ENCODE assay signal across 18 cellular contexts in genomic region chr1:78369546-78369945, GRCh38.
DNase-seq lines count a peak whose midpoint lies in the region; ATAC-seq and TF ChIP-seq lines count a peak whose summit lies in the region.
"Had no signal": no experiment of that assay in that cellular context is flagged by ENCODE, and none has a peak within 500 bp of the region (broad histone marks: within the 10 kb centered on the region; RNA-seq: fewer than 3 reads in every experiment).

No MANE protein-coding gene starts in this region.

- WGBS in GM23248 (ENCODE audit: low coverage in 1 of 2, low lambda C conversion rate in 2 of 2, missing lambda C conversion rate in 2 of 2), 2 experiments: 93 to 96% methylated on average over 1 of the region's 1 CpG
- 91% methylated on average over 1 of the region's 1 CpG for WGBS in prostate gland

- peak; percentile 32 for DNase-seq in GM23248
- DNase-seq in RWPE2 (ENCODE audit: low spot score): no peak
- peak; percentile 35 for DNase-seq in epithelial cell of esophagus (ENCODE audit: low read depth)
- peak; percentile 70 for DNase-seq in iris pigment epithelial cell (ENCODE audit: low read depth)
- no peak for DNase-seq in AML-193 (lab: John Stamatoyannopoulos, UW)
- DNase-seq in activated CD4-positive, alpha-beta T cell treated with anti-CD3 and anti-CD28 coated beads for 1 hour: no peak
- no peak for DNase-seq in prostate gland (ENCODE audit: low spot score)
- DNase-seq in activated effector memory CD4-positive, alpha-beta T cell treated with Interleukin-2 at 50 U/mL for 16 hours: no peak
- DNase-seq: ACHN; CD4-positive, CD25-positive, alpha-beta regulatory T cell; H7; NCI-H1048; NCI-H1436 treated with DMSO at 0.1 percent for 48 hours; NCI-H2029 treated with DMSO at 0.1 percent for 48 hours; NCI-H2171 treated with DMSO at 0.1 percent for 48 hours; NCI-H774; PC-9 had no signal

- H2AFZ ChIP-seq in GM23248: no peak overlapping the region
- H2AFZ ChIP-seq: PC-9 had no signal

- peaks cover 34% of the 10 kb centered on the region for H3F3A ChIP-seq in GM23248 (ENCODE audit: insufficient read depth)

- H3K9ac ChIP-seq in GM23248: no peak overlapping the region

- H3K4me1 ChIP-seq in GM23248 (ENCODE audit: insufficient read depth): peaks cover 26% of the 10 kb centered on the region
- H3K4me1 ChIP-seq in RWPE2 (ENCODE audit: insufficient read depth, poor library complexity, severe bottlenecking): peaks cover 10% of the 10 kb centered on the region
- H3K4me1 ChIP-seq in prostate gland (replicated peaks): no peaks in the 10 kb centered on the region

- H3K36me3 ChIP-seq in GM23248 (ENCODE audit: low read depth) (no peaks in the 10 kb centered on the region), RWPE2 (ENCODE audit: low read depth) (no peaks in the 10 kb centered on the region), prostate gland (no peaks in the 10 kb centered on the region)
- H3K36me3 ChIP-seq: SJSA1 had no signal

- no peak for TF ChIP-seq CTCF in RWPE2 (IDR thresholded peaks at IDR 0.05; ENCODE audit: poor library complexity, severe bottlenecking)
- no peak for TF ChIP-seq CTCF in epithelial cell of esophagus (IDR thresholded peaks at IDR 0.05; ENCODE audit: insufficient read depth, low read depth, low read length, missing control alignments)
- TF ChIP-seq CTCF in prostate gland (IDR thresholded peaks at IDR 0.05): no peak

- no peaks in the 10 kb centered on the region for H3K79me2 ChIP-seq in GM23248 (ENCODE audit: insufficient read depth)

- TF ChIP-seq POLR2A in prostate gland (IDR thresholded peaks at IDR 0.05): no peak

- H3K9me3 ChIP-seq in GM23248 (ENCODE audit: low read depth): no peaks in the 10 kb centered on the region
- no peaks in the 10 kb centered on the region for H3K9me3 ChIP-seq in RWPE2 (ENCODE audit: severe bottlenecking)
- H3K9me3 ChIP-seq in prostate gland: no peaks in the 10 kb centered on the region
- H3K9me3 ChIP-seq: SJSA1 had no signal

- no peak overlapping the region for H3K4me2 ChIP-seq in GM23248 (ENCODE audit: unreplicated experiment)
- H3K4me2 ChIP-seq: PC-9 had no signal

- no peaks in the 10 kb centered on the region for H4K20me1 ChIP-seq in GM23248 (ENCODE audit: insufficient read depth)

- H3K27ac ChIP-seq in GM23248 (no peak overlapping the region), RWPE2 (ENCODE audit: poor library complexity, severe bottlenecking) (peak overlapping the region; percentile 45), prostate gland (no peak overlapping the region)
- H3K27ac ChIP-seq: PC-9, SJSA1 had no signal

- intact Hi-C loops in prostate gland (cut with DNase I): no loop called here

- H3K9me2 ChIP-seq in GM23248 (ENCODE audit: insufficient read depth): no peaks in the 10 kb centered on the region

- no peak overlapping the region for H3K4me3 ChIP-seq in GM23248
- H3K4me3 ChIP-seq in RWPE2 (ENCODE audit: severe bottlenecking): no peak overlapping the region
- no peak overlapping the region for H3K4me3 ChIP-seq in epithelial cell of esophagus (ENCODE audit: low read length)
- no peak overlapping the region for H3K4me3 ChIP-seq in prostate gland
- H3K4me3 ChIP-seq: PC-9, SJSA1 had no signal

- ATAC-seq in RWPE2 (ENCODE audit: low read depth): peak; percentile 48; the same call in 1 of the 3 replicates

- in situ Hi-C loops in GM23248 (cut with MboI): no loop called here

- H3K27me3 ChIP-seq in GM23248 (replicated peaks; ENCODE audit: insufficient read depth): no peaks in the 10 kb centered on the region
- H3K27me3 ChIP-seq in RWPE2 (ENCODE audit: insufficient read depth, poor library complexity, severe bottlenecking): no peaks in the 10 kb centered on the region
- no peaks in the 10 kb centered on the region for H3K27me3 ChIP-seq in prostate gland (replicated peaks; ENCODE audit: insufficient read depth)
- H3K27me3 ChIP-seq: SJSA1 had no signal

Comparison
In these comparisons a context has a peak if more than half of its experiments do, and no peak if none do; other contexts are left out.
1. DNase-seq: peak in GM23248 (single experiment), epithelial cell of esophagus (single experiment) and iris pigment epithelial cell (single experiment); none in RWPE2 (single experiment), AML-193 (0 of 2), activated CD4-positive, alpha-beta T cell treated with anti-CD3 and anti-CD28 coated beads for 1 hour (single experiment), prostate gland (single experiment) and activated effector memory CD4-positive, alpha-beta T cell treated with Interleukin-2 at 50 U/mL for 16 hours (single experiment).